8 cellular contexts compared by ENCODE assay signal in the genomic region with DNA sequence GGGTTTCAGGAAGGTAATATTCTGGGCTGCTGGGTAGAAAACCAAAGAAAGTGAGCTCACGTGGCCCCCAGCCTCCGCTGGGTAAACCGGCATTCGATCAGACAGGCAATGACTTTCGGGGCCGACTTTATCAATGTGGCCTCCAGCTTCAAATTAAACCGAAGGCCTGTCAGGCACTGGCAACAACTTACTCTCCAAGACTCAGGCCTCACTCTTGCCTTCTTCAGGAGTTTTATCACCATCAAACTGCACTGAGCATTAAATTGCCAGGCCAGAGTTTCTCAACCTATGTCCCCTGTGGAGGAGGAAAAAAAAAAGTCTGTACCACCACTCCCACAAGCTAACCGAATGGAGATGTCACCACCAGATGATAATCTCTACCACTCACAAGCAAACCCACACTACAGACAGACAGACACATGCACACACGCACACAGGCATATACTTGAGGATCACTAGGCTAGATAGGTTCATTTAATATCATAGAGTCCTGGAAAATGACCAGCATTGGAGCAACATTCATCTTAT. TPM values are rescaled to one million over a fixed set of nuclear protein-coding genes. Genes with fewer than 3 reads are reported as not detected.
DNase-seq lines count a peak whose midpoint lies in the region; ATAC-seq and TF ChIP-seq lines count a peak whose summit lies in the region.

No MANE protein-coding gene starts in this region.

- no peak for DNase-seq in HCT116 (ENCODE audit: low read depth, low spot score)
- peak in 1 of 2 experiments; percentile 21 for DNase-seq in SJSA1 (ENCODE audit: low read depth in 1 of 2, low spot score in 2 of 2)
- DNase-seq in Karpas-422 = no peak
- no peak for DNase-seq in NCI-H2107 treated with DMSO at 0.1 percent for 48 hours (lab: John Stamatoyannopoulos, UW; ENCODE audit: unreplicated experiment)
- DNase-seq in DMS153 (lab: John Stamatoyannopoulos, UW) = no peak

- no peaks in the 10 kb centered on the region for H4K20me1 ChIP-seq in HCT116 (ENCODE audit: insufficient read depth)
- H4K20me1 ChIP-seq in Karpas-422 (ENCODE audit: insufficient read depth, low read depth, low read length) = no peaks in the 10 kb centered on the region

- H2AFZ ChIP-seq in HCT116 (ENCODE audit: low read depth, low read length, poor library complexity, severe bottlenecking) = peak overlapping the region; percentile 34
- no peak overlapping the region for H2AFZ ChIP-seq in Karpas-422 (ENCODE audit: low read length)

- H3K36me3 ChIP-seq in HCT116 (ENCODE audit: control insufficient read depth in 1 of 2, insufficient read depth in 2 of 2, low read length in 2 of 2) = no peaks in the 10 kb centered on the region
- H3K36me3 ChIP-seq in SJSA1 = peaks cover 7% of the 10 kb centered on the region
- no peaks in the 10 kb centered on the region for H3K36me3 ChIP-seq in esophagus (ENCODE audit: control insufficient read depth in 2 of 2, insufficient read depth in 2 of 2, low read length in 1 of 2)
- H3K36me3 ChIP-seq in rectal smooth muscle tissue (ENCODE audit: control insufficient read depth, insufficient read depth, low read length) = no peaks in the 10 kb centered on the region
- no peaks in the 10 kb centered on the region for H3K36me3 ChIP-seq in Karpas-422 (ENCODE audit: insufficient read depth, low read length)

- TF ChIP-seq POLR2A in HCT116 (IDR thresholded peaks at IDR 0.05; ENCODE audit: borderline replicate concordance, extremely low read depth, insufficient read depth, insufficient read length) = no peak

- H3K4me2 ChIP-seq in HCT116 (ENCODE audit: low read length) = peak overlapping the region; percentile 92
- H3K4me2 ChIP-seq in Karpas-422 (ENCODE audit: low read depth, low read length, poor library complexity, severe bottlenecking) = no peak overlapping the region

- WGBS in esophagus, 2 donors = 37 to 62% methylated on average over 9 of the region's 9 CpGs

- RAD21 ChIA-PET in HCT116 (lab: Charles Lee; ENCODE audit: low non-redundant PET in 1 of 2, low total read pairs in 2 of 2, uncharacterized antibody in 2 of 2, unreplicated experiment in 2 of 2) = interaction anchor here in 1 of 2 experiments (0.7 kb wide), 1 partner anchor 1712 kb away, joined by 5 read pairs; no protein-coding TSS in a partner anchor

- no peaks in the 10 kb centered on the region for H3K27me3 ChIP-seq in HCT116 (ENCODE audit: insufficient read depth, low read length)
- H3K27me3 ChIP-seq in SJSA1 (replicated peaks) = no peaks in the 10 kb centered on the region
- no peaks in the 10 kb centered on the region for H3K27me3 ChIP-seq in esophagus (ENCODE audit: control insufficient read depth in 1 of 2, insufficient read depth in 2 of 2, low read length in 2 of 2)
- no peaks in the 10 kb centered on the region for H3K27me3 ChIP-seq in rectal smooth muscle tissue (ENCODE audit: control insufficient read depth, insufficient read depth, low read length)
- no peaks in the 10 kb centered on the region for H3K27me3 ChIP-seq in Karpas-422 (ENCODE audit: low read length)

- CTCF ChIA-PET in HCT116 (lab: Charles Lee) = interaction anchor here (0.9 to 1.9 kb wide), 3 partner anchors 10 to 87 kb away, joined by 3 to 5 read pairs (median 4); no protein-coding TSS in a partner anchor

- peak; percentile 1; the same call in 1 of the 2 replicates for TF ChIP-seq RAD21 in HCT116 (IDR thresholded peaks at IDR 0.05; ENCODE audit: low read depth)

- H3K4me3 ChIP-seq in HCT116 (replicated peaks in 1 of 2; ENCODE audit: low read depth in 1 of 2, low read length in 2 of 2) (peak overlapping the region; percentile 72 to 78), SJSA1 (peak overlapping the region; percentile 78), esophagus (ENCODE audit: low read depth in 1 of 2, low read length in 2 of 2) (peak overlapping the region in 1 of 2 donors; percentile 74), rectal smooth muscle tissue (ENCODE audit: low read length) (peak overlapping the region; percentile 86), Karpas-422 (ENCODE audit: low read length) (no peak overlapping the region)

- no peaks in the 10 kb centered on the region for H3K9me2 ChIP-seq in HCT116 (ENCODE audit: insufficient read depth)
- H3K9me2 ChIP-seq in Karpas-422 (replicated peaks; ENCODE audit: insufficient read depth, low read length) = no peaks in the 10 kb centered on the region

- H3K4me1 ChIP-seq in HCT116 (ENCODE audit: control insufficient read depth in 1 of 2, insufficient read depth in 2 of 2, low read length in 2 of 2) (peaks cover 7 to 36% of the 10 kb centered on the region in 2 experiments; a peak in 3 of 4 replicates), SJSA1 (replicated peaks) (peaks cover 30% of the 10 kb centered on the region), esophagus (ENCODE audit: control insufficient read depth in 2 of 2, insufficient read depth in 2 of 2, low read length in 1 of 2) (peaks cover 0 to 5% of the 10 kb centered on the region in 2 donors), rectal smooth muscle tissue (ENCODE audit: control insufficient read depth, insufficient read depth, low read length) (peaks cover 21% of the 10 kb centered on the region), Karpas-422 (ENCODE audit: low read length) (no peaks in the 10 kb centered on the region)

- H3K9ac ChIP-seq in HCT116 (ENCODE audit: low read length) (peak overlapping the region; percentile 74), rectal smooth muscle tissue (ENCODE audit: low read length) (no peak overlapping the region), Karpas-422 (ENCODE audit: low read length) (no peak overlapping the region)

- peaks cover 14% of the 10 kb centered on the region; the same call in 1 of the 2 replicates for H3K79me2 ChIP-seq in HCT116 (ENCODE audit: insufficient read depth, low read length)
- no peaks in the 10 kb centered on the region for H3K79me2 ChIP-seq in Karpas-422 (ENCODE audit: low read length)

- peak overlapping the region; percentile 70 for H3K27ac ChIP-seq in HCT116 (ENCODE audit: low read depth, low read length)
- H3K27ac ChIP-seq in SJSA1 = peak overlapping the region; percentile 87
- H3K27ac ChIP-seq in esophagus (ENCODE audit: low read depth in 2 of 2, low read length in 1 of 2) = peak overlapping the region; percentile 80 to 93
- H3K27ac ChIP-seq in rectal smooth muscle tissue (ENCODE audit: low read depth, low read length) = peak overlapping the region; percentile 96
- H3K27ac ChIP-seq in Karpas-422 (ENCODE audit: low read length) = no peak overlapping the region

- BruUV-seq in HCT116 (replicated peaks; lab: Mats Ljungman, UMichigan) = TSS peak; percentile 50

- ATAC-seq in HCT116 = no peak
- no peak for ATAC-seq in HG02970 (IDR thresholded peaks at IDR 0.05; ENCODE audit: low FRiP score, unreplicated experiment)

- H3K9me3 ChIP-seq in HCT116 (ENCODE audit: control insufficient read depth in 1 of 2, insufficient read depth in 1 of 2, low read depth in 1 of 2, low read length in 2 of 2) = no peaks in the 10 kb centered on the region
- no peaks in the 10 kb centered on the region for H3K9me3 ChIP-seq in SJSA1 (replicated peaks)
- no peaks in the 10 kb centered on the region for H3K9me3 ChIP-seq in esophagus (ENCODE audit: control insufficient read depth in 2 of 2, insufficient read depth in 1 of 2, low read depth in 1 of 2, low read length in 1 of 2)
- no peaks in the 10 kb centered on the region for H3K9me3 ChIP-seq in Karpas-422 (ENCODE audit: low read length)

- intact Hi-C loops in HCT116 (cut with micrococcal nuclease) = loop anchor here (5.0 kb wide), 1 partner anchor 189 kb away; a partner anchor contains a TSS

- TF ChIP-seq CTCF in HCT116 (IDR thresholded peaks at IDR 0.05 in 2 of 3, conservative IDR thresholded peaks at IDR 0.05 in 1 of 3; ENCODE audit: borderline replicate concordance in 1 of 3, insufficient read depth in 1 of 3, low read depth in 2 of 3, low read length in 2 of 3) = no peak

- POLR2A ChIA-PET in HCT116 (lab: Charles Lee) = interaction anchor here (1.7 kb wide), 1 partner anchor 11 kb away, joined by 4 read pairs; no protein-coding TSS in a partner anchor

TF ChIP-seq in HCT116, 20 proteins besides CTCF, POLR2A, EP300 and RAD21:
- TF ChIP-seq CBX3 (IDR thresholded peaks at IDR 0.05; ENCODE audit: low read depth) (0 out of 2 replicates have a peak, but pooled peaks have one; percentile 13), YY1 (IDR thresholded peaks at IDR 0.05; ENCODE audit: extremely low read depth, insufficient replicate concordance, low read depth, low read length) (no peak)
TF ChIP-seq in HCT116: peak in this region for 1.

RNA-seq across cellular contexts. Expression of a gene that starts 1.1 kb away (rescaled TPM):
- total RNA-seq in HCT116 (2021; ENCODE audit: unreplicated experiment) = 11.7 TPM
- polyA plus RNA-seq in HCT116 (2012) = 6.0 and 6.5 TPM in 2 replicates
- 36.7 and 56.6 TPM in 2 replicates for total RNA-seq in SJSA1 (2014; rRNA removed; shearing (Covaris generic))
- 1 to 10 TPM; 5.9 to 6.6 TPM for polyA plus RNA-seq in esophagus
- not detected in 2 replicates for total RNA-seq in Karpas-422 (2014; rRNA removed; shearing (Covaris generic); ENCODE audit: low replicate concordance)

Comparison
In these comparisons a context has a peak if more than half of its experiments do, and no peak if none do; other contexts are left out.
1. RNA of a gene that starts 1.1 kb away (total RNA-seq): 36.7 to 56.6 TPM in SJSA1 and 11.7 TPM in HCT116 (single experiment); not detected in Karpas-422; every median in the first group is over 10 times any median in the second.